Comparison of ENCODE assay signal across 25 cellular contexts in genomic region chr20:33784225-33784624, GRCh38.
"Had no signal": no experiment of that assay in that cellular context is flagged by ENCODE, and none has a peak within 500 bp of the region (broad histone marks: within the 10 kb centered on the region; RNA-seq: fewer than 3 reads in every experiment).

No MANE protein-coding gene starts in this region.

- H3K4me2 ChIP-seq: smooth muscle cell had no signal

- H3K27me3 ChIP-seq: adrenal gland, body of pancreas, esophagus squamous epithelium, left lung, pancreas, testis, transverse colon had no signal

- H3K4me3 ChIP-seq: adrenal gland, body of pancreas, esophagus squamous epithelium, left lung, lung, pancreas, psoas muscle, smooth muscle cell, testis, transverse colon had no signal

- H3K9me3 ChIP-seq: adrenal gland, body of pancreas, esophagus squamous epithelium, left lung, pancreas, psoas muscle, testis, transverse colon had no signal

- H3K27ac ChIP-seq: adrenal gland, body of pancreas, epithelial cell of prostate, esophagus squamous epithelium, left lung, pancreas, psoas muscle, testis, transverse colon had no signal

- H3K36me3 ChIP-seq: adrenal gland, pancreas, transverse colon had no signal

- H3K4me1 ChIP-seq: testis had no signal

- DNase-seq: activated CD4-positive, alpha-beta T cell treated with anti-CD3 and anti-CD28 coated beads for 36 hours; activated CD4-positive, CD25-positive, alpha-beta regulatory T cell; activated naive CD4-positive, alpha-beta T cell treated with anti-CD3 and anti-CD28 coated beads for 36 hours; activated naive CD8-positive, alpha-beta T cell treated with anti-CD3 and anti-CD28 coated beads for 36 hours; activated T-cell treated with anti-CD3 and anti-CD28 coated beads for 4 hours; activated T-cell treated with anti-CD3 and anti-CD28 coated beads, Interleukin-2, amount 50 U/mL, for 72 hours; adrenal gland; aorta; body of pancreas; dermis blood vessel endothelial cell; effector CD4-positive, alpha-beta T cell; esophagus squamous epithelium; foreskin melanocyte; left lung; nucleus accumbens; pancreas; stimulated activated CD4-positive, alpha-beta T cell treated with anti-CD3 and anti-CD28 coated beads, Interleukin-1b, Interleukin-23, amount 100 ng/mL, for 48 hours; stimulated activated naive CD8-positive, alpha-beta T cell treated with anti-CD3 and anti-CD28 coated beads, Interleukin-15, Interleukin-2, amounts not matched to agents 100 U/mL and 50 U/mL, for 24 hours; T-helper 2 cell; testis; transverse colon had no signal
